23 cellular contexts compared by ENCODE assay signal in genomic region chr20:41065716-41066115, GRCh38.
"Had no signal": no experiment of that assay in that cellular context is flagged by ENCODE, and none has a peak within 500 bp of the region (broad histone marks: within the 10 kb centered on the region; RNA-seq: fewer than 3 reads in every experiment).

No MANE protein-coding gene starts in this region.

- H3K4me3 ChIP-seq: cardiac muscle cell had no signal

- H3K27ac ChIP-seq: cardiac muscle cell, WERI-Rb-1 had no signal

- H3K27ac Mint-ChIP-seq: activated CD4-positive, alpha-beta memory T cell treated with anti-CD3 and anti-CD28 coated beads, Interleukin-2, amount 10 ng/mL, durations not matched to agents 7 days and 5 days; activated naive CD4-positive, alpha-beta T cell treated with anti-CD3 and anti-CD28 coated beads for 36 hours; activated naive CD8-positive, alpha-beta T cell; brain had no signal

- DNase-seq: activated CD4-positive, alpha-beta memory T cell treated with anti-CD3 and anti-CD28 coated beads, Interleukin-2, amount 10 ng/mL, durations not matched to agents 7 days and 5 days; activated CD4-positive, alpha-beta T cell treated with anti-CD3 and anti-CD28 coated beads for 36 hours; activated CD4-positive, alpha-beta T cell treated with anti-CD3 and anti-CD28 coated beads, Interleukin-2, amount 50 U/mL, for 1 hour; activated CD8-positive, alpha-beta memory T cell treated with anti-CD3 and anti-CD28 coated beads, Interleukin-2, amount 50 U/mL, for 48 hours; activated gamma-delta T cell; activated naive CD4-positive, alpha-beta T cell treated with anti-CD3 and anti-CD28 coated beads for 36 hours; activated T-cell treated with anti-CD3 and anti-CD28 coated beads, Interleukin-2, amount 50 U/mL, for 1 hour; amygdala; IMR-90; KBM-7; NCI-H1092; NCI-H1417; NCI-H1694 treated with DMSO at 0.1 percent for 48 hours; NCI-H2029 treated with DMSO at 0.1 percent for 48 hours; NCI-H510A treated with DMSO at 0.1 percent for 48 hours; NCI-H69; NK-92 treated with Interleukin-12 subunit alpha and Interleukin-12 subunit beta, amount 100 ng/mL, for 24 hours; SIG-M5; T-helper 2 cell; WERI-Rb-1 had no signal

- H3K9me3 Mint-ChIP-seq: activated CD4-positive, alpha-beta memory T cell treated with anti-CD3 and anti-CD28 coated beads, Interleukin-2, amount 10 ng/mL, durations not matched to agents 7 days and 5 days; activated naive CD4-positive, alpha-beta T cell treated with anti-CD3 and anti-CD28 coated beads for 36 hours had no signal

- H3K27me3 ChIP-seq: cardiac muscle cell had no signal

- ATAC-seq: activated CD4-positive, alpha-beta T cell treated with anti-CD3 and anti-CD28 coated beads for 36 hours had no signal

- H3K4me3 Mint-ChIP-seq: activated CD4-positive, alpha-beta memory T cell treated with anti-CD3 and anti-CD28 coated beads, Interleukin-2, amount 10 ng/mL, durations not matched to agents 7 days and 5 days; activated CD4-positive, alpha-beta T cell treated with anti-CD3 and anti-CD28 coated beads for 36 hours; activated naive CD4-positive, alpha-beta T cell treated with anti-CD3 and anti-CD28 coated beads for 36 hours; activated naive CD8-positive, alpha-beta T cell; brain had no signal

- H3K27me3 Mint-ChIP-seq: activated CD4-positive, alpha-beta memory T cell treated with anti-CD3 and anti-CD28 coated beads, Interleukin-2, amount 10 ng/mL, durations not matched to agents 7 days and 5 days; activated CD4-positive, alpha-beta T cell treated with anti-CD3 and anti-CD28 coated beads for 36 hours; activated naive CD8-positive, alpha-beta T cell; brain had no signal
